ENCODE assay signal across 24 cellular contexts in the genomic region with DNA sequence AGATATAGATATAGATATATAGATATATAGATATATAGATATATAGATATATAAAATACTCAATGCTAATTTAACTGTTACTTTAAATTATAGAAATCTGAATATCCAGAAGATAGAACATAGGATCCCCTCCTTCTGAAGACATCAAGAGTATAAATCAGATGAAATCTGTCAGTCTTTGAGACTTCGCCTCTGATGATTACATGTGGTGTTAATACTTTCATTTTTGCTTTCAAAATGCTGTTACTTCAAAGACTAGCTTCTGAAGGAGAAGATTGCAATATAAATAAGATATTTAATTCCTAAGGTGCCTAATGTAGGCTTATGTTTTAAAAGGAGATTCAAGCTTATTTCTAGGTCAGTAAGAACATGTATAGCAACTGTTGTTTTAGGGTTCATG.
"Had no signal": no experiment of that assay in that cellular context is flagged by ENCODE, and none has a peak within 500 bp of the region (broad histone marks: within the 10 kb centered on the region; RNA-seq: fewer than 3 reads in every experiment).

No MANE protein-coding gene starts in this region.

- DNase-seq: KBM-7; NCI-H1092; NCI-H1105 treated with DMSO at 0.1 percent for 48 hours; NCI-H1417 treated with DMSO at 0.1 percent for 48 hours; NCI-H146; NCI-H1694 treated with DMSO at 0.1 percent for 48 hours; NCI-H1930; NCI-H2081 treated with DMSO at 0.1 percent for 48 hours; NCI-H2171; NCI-H226; NCI-H446; NCI-H510A; NCI-H524 treated with DMSO at 0.1 percent for 48 hours; NCI-H69; NCI-H774; NK-92 treated with Interleukin-12 subunit alpha and Interleukin-12 subunit beta, amount 100 ng/mL, for 24 hours; PC-9; Peyer's patch; SHP77 treated with DMSO at 0.1 percent for 48 hours; SJCRH30; T-helper 1 cell; T-helper 17 cell had no signal

- H2AFZ ChIP-seq: PC-9 had no signal

- H3K27ac ChIP-seq: PC-9, Peyer's patch, SJCRH30 had no signal

- H3K4me2 ChIP-seq: PC-9 had no signal

- ATAC-seq: Right ventricle myocardium inferior, SK-N-SH treated with all-trans-retinoic acid at 6 μM for 48 hours, T-helper 17 cell had no signal

- H3K4me3 Mint-ChIP-seq: T-helper 17 cell had no signal

- H3K4me1 ChIP-seq: Peyer's patch, SJCRH30 had no signal

- H3K36me3 ChIP-seq: Peyer's patch, SJCRH30 had no signal

- H3K4me1 Mint-ChIP-seq: T-helper 17 cell had no signal

- H3K9me3 ChIP-seq: Peyer's patch, SJCRH30 had no signal

- H3K27me3 Mint-ChIP-seq: T-helper 17 cell had no signal

- H3K27ac Mint-ChIP-seq: T-helper 17 cell had no signal

- H3K4me3 ChIP-seq: PC-9, Peyer's patch, SJCRH30 had no signal

- H3K27me3 ChIP-seq: Peyer's patch, SJCRH30 had no signal
